Comparison of ENCODE assay signal across 1 cellular context in the genomic region with DNA sequence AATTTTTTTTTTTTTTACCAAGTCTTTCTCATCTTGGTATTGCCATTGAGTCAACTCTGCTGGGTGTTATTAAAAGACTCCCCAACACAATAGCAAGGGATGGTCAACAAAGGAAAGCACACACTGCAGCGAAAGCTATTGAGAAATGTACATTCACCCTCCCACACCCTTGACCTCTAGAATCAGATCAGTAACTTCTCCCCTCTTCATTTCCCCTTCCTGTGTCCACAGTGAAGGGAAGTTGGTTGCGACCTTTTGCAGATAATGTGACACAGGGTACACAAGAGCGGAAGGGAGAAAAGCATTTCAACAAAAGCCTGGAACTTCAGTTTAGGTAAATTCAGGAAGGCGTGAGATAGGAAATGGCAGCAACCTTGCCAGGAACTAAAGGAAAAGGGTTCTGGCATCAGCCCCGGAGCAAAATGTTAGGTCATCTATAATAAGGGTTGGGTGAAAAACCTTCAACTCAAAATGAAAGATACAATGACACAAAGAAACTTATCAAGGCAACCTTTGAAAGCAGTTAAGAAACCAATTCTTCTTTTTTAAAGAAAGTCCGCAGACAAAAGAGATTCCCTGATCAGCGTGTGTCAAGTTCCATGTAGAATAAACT.
TF ChIP-seq lines count a peak whose summit lies in the region.

No MANE protein-coding gene starts in this region.

TF ChIP-seq in H1, 55 proteins besides CTCF, POLR2A, EP300 and RAD21 (continued from another document):
- TF ChIP-seq CHD2 (IDR thresholded peaks at IDR 0.05; ENCODE audit: low read length) (no peak), HDAC6 (IDR thresholded peaks at IDR 0.05; ENCODE audit: low read depth, low read length) (no peak)
- TF ChIP-seq, protein P1, sequence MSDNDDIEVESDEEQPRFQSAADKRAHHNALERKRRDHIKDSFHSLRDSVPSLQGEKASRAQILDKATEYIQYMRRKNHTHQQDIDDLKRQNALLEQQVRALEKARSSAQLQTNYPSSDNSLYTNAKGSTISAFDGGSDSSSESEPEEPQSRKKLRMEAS (IDR thresholded peaks at IDR 0.05) = no peak
- TF ChIP-seq, protein P2, sequence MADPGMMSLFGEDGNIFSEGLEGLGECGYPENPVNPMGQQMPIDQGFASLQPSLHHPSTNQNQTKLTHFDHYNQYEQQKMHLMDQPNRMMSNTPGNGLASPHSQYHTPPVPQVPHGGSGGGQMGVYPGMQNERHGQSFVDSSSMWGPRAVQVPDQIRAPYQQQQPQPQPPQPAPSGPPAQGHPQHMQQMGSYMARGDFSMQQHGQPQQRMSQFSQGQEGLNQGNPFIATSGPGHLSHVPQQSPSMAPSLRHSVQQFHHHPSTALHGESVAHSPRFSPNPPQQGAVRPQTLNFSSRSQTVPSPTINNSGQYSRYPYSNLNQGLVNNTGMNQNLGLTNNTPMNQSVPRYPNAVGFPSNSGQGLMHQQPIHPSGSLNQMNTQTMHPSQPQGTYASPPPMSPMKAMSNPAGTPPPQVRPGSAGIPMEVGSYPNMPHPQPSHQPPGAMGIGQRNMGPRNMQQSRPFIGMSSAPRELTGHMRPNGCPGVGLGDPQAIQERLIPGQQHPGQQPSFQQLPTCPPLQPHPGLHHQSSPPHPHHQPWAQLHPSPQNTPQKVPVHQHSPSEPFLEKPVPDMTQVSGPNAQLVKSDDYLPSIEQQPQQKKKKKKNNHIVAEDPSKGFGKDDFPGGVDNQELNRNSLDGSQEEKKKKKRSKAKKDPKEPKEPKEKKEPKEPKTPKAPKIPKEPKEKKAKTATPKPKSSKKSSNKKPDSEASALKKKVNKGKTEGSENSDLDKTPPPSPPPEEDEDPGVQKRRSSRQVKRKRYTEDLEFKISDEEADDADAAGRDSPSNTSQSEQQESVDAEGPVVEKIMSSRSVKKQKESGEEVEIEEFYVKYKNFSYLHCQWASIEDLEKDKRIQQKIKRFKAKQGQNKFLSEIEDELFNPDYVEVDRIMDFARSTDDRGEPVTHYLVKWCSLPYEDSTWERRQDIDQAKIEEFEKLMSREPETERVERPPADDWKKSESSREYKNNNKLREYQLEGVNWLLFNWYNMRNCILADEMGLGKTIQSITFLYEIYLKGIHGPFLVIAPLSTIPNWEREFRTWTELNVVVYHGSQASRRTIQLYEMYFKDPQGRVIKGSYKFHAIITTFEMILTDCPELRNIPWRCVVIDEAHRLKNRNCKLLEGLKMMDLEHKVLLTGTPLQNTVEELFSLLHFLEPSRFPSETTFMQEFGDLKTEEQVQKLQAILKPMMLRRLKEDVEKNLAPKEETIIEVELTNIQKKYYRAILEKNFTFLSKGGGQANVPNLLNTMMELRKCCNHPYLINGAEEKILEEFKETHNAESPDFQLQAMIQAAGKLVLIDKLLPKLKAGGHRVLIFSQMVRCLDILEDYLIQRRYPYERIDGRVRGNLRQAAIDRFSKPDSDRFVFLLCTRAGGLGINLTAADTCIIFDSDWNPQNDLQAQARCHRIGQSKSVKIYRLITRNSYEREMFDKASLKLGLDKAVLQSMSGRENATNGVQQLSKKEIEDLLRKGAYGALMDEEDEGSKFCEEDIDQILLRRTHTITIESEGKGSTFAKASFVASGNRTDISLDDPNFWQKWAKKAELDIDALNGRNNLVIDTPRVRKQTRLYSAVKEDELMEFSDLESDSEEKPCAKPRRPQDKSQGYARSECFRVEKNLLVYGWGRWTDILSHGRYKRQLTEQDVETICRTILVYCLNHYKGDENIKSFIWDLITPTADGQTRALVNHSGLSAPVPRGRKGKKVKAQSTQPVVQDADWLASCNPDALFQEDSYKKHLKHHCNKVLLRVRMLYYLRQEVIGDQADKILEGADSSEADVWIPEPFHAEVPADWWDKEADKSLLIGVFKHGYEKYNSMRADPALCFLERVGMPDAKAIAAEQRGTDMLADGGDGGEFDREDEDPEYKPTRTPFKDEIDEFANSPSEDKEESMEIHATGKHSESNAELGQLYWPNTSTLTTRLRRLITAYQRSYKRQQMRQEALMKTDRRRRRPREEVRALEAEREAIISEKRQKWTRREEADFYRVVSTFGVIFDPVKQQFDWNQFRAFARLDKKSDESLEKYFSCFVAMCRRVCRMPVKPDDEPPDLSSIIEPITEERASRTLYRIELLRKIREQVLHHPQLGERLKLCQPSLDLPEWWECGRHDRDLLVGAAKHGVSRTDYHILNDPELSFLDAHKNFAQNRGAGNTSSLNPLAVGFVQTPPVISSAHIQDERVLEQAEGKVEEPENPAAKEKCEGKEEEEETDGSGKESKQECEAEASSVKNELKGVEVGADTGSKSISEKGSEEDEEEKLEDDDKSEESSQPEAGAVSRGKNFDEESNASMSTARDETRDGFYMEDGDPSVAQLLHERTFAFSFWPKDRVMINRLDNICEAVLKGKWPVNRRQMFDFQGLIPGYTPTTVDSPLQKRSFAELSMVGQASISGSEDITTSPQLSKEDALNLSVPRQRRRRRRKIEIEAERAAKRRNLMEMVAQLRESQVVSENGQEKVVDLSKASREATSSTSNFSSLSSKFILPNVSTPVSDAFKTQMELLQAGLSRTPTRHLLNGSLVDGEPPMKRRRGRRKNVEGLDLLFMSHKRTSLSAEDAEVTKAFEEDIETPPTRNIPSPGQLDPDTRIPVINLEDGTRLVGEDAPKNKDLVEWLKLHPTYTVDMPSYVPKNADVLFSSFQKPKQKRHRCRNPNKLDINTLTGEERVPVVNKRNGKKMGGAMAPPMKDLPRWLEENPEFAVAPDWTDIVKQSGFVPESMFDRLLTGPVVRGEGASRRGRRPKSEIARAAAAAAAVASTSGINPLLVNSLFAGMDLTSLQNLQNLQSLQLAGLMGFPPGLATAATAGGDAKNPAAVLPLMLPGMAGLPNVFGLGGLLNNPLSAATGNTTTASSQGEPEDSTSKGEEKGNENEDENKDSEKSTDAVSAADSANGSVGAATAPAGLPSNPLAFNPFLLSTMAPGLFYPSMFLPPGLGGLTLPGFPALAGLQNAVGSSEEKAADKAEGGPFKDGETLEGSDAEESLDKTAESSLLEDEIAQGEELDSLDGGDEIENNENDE (IDR thresholded peaks at IDR 0.05; ENCODE audit: insufficient replicate concordance, low read length) = no peak
